23 cellular contexts compared by ENCODE assay signal in genomic region chr10:69186524-69186923, GRCh38. TPM values are rescaled to one million over a fixed set of nuclear protein-coding genes. Genes with fewer than 3 reads are reported as not detected.
"Had no signal": no experiment of that assay in that cellular context is flagged by ENCODE, and none has a peak within 500 bp of the region (broad histone marks: within the 10 kb centered on the region; RNA-seq: fewer than 3 reads in every experiment).

No MANE protein-coding gene starts in this region.

- H3K4me3 Mint-ChIP-seq: activated B cell treated with CpG ODN at 0.5 μM for 24 hours, T-cell had no signal

- ATAC-seq: K562, Panc1, Right ventricle myocardium inferior, T-cell had no signal

- DNase-seq: activated B cell treated with CpG ODN at 0.5 μM for 24 hours; activated effector memory CD4-positive, alpha-beta T cell treated with anti-CD3 and anti-CD28 coated beads, Interleukin-2, amount 50 U/mL, for 16 hours; activated naive CD4-positive, alpha-beta T cell treated with Interleukin-2 at 50 U/mL for 16 hours; amygdala; brain microvascular endothelial cell; Karpas-422; MM.1S; NCI-H1105; NCI-H1436; NCI-H1694 treated with DMSO at 0.1 percent for 48 hours; NCI-H2029 treated with DMSO at 0.1 percent for 48 hours; NCI-H510A treated with DMSO at 0.1 percent for 48 hours; NCI-H69; NK-92 treated with Interleukin-12 subunit alpha and Interleukin-12 subunit beta, amount 100 ng/mL, for 24 hours; OCI-M1; RPMI8226; T-cell; T-helper 2 cell; T1000 had no signal

- H3K27me3 Mint-ChIP-seq: activated B cell treated with CpG ODN at 0.5 μM for 24 hours, T-cell had no signal

- H3K27ac Mint-ChIP-seq: activated B cell treated with CpG ODN at 0.5 μM for 24 hours, T-cell had no signal

- H3K9me3 Mint-ChIP-seq: activated B cell treated with CpG ODN at 0.5 μM for 24 hours, T-cell had no signal

RNA-seq across cellular contexts. Expression of gene HKDC1, which starts 33.6 kb away (rescaled TPM):
- total RNA-seq: activated B cell treated with CpG ODN at 0.5 μM for 24 hours, cardiac muscle cell, Right ventricle myocardium inferior had no signal
